ENCODE assay signal across 1 cellular context in genomic region chr9:131707050-131707449, GRCh38.
TF ChIP-seq lines count a peak whose summit lies in the region.

No MANE protein-coding gene starts in this region.

TF ChIP-seq in GM12878, 131 proteins besides CTCF, POLR2A, EP300 and RAD21:
- TF ChIP-seq MLLT1 (IDR thresholded peaks at IDR 0.05) (peak; percentile 93), NR2F1 (conservative IDR thresholded peaks at IDR 0.05) (no peak), ZNF24 (IDR thresholded peaks at IDR 0.05) (no peak), SMARCA5 (IDR thresholded peaks at IDR 0.05) (no peak), MEF2B (IDR thresholded peaks at IDR 0.05; ENCODE audit: partially characterized antibody, poor library complexity, severe bottlenecking) (no peak), POLR2AphosphoS5 (IDR thresholded peaks at IDR 0.05; ENCODE audit: low read length) (no peak), TCF3 (IDR thresholded peaks at IDR 0.05; ENCODE audit: borderline replicate concordance, insufficient read depth, low read depth, low read length) (no peak)
TF ChIP-seq in GM12878: peak in this region for 1.
